In genomic region chr2:121128741-121129659, GRCh38 we compare ENCODE assay signal across 8 cellular contexts.
DNase-seq lines count a peak whose midpoint lies in the region; ATAC-seq, FAIRE-seq and TF ChIP-seq lines count a peak whose summit lies in the region.

No MANE protein-coding gene starts in this region.

- ATAC-seq in GM21717 (IDR thresholded peaks at IDR 0.05; ENCODE audit: unreplicated experiment), result no peak

- H3K4me3 ChIP-seq in Karpas-422 (ENCODE audit: low read length) (no peak overlapping the region), adrenal gland (no peak overlapping the region), kidney epithelial cell (ENCODE audit: low read depth, low read length) (no peak overlapping the region)

- no peaks in the 10 kb centered on the region for H4K20me1 ChIP-seq in Karpas-422 (ENCODE audit: insufficient read depth, low read depth, low read length)

- no peak overlapping the region for H3K4me2 ChIP-seq in Karpas-422 (ENCODE audit: low read depth, low read length, poor library complexity, severe bottlenecking)

- H3K27ac ChIP-seq in Karpas-422 (ENCODE audit: low read length) (no peak overlapping the region), adrenal gland (no peak overlapping the region)

- no peaks in the 10 kb centered on the region for H3K79me2 ChIP-seq in Karpas-422 (ENCODE audit: low read length)

- WGBS in adrenal gland, 4 donors, result 49 to 72% (median 67%) methylated on average over 11 to 12 of the region's 12 CpGs

- no peak overlapping the region; the same call in 1 of the 2 replicates for H2AFZ ChIP-seq in Karpas-422 (ENCODE audit: low read length)

- TF ChIP-seq CTCF in adrenal gland (IDR thresholded peaks at IDR 0.05), result peak; percentile 13 to 52 (median 48)
- peak; percentile 82 for TF ChIP-seq CTCF in kidney epithelial cell (IDR thresholded peaks at IDR 0.05; ENCODE audit: insufficient read depth, low read length, poor library complexity, severe bottlenecking)

- H3K27me3 ChIP-seq in Karpas-422 (ENCODE audit: low read length) (no peaks in the 10 kb centered on the region), adrenal gland (no peaks in the 10 kb centered on the region), kidney epithelial cell (ENCODE audit: control insufficient read depth, insufficient read depth, low read length) (peaks cover 7% of the 10 kb centered on the region)

- TF ChIP-seq POLR2A in adrenal gland (IDR thresholded peaks at IDR 0.05), result no peak

- H3K9ac ChIP-seq in Karpas-422 (ENCODE audit: low read length), result no peak overlapping the region

- intact Hi-C loops in adrenal gland (cut with DNase I), result no loop called here

- H3K4me1 ChIP-seq in Karpas-422 (ENCODE audit: low read length), result peaks cover 4% of the 10 kb centered on the region; the same call in 1 of the 2 replicates
- no peaks in the 10 kb centered on the region for H3K4me1 ChIP-seq in adrenal gland (replicated peaks in 1 of 2)

- DNase-seq in SIG-M5 treated with dmso at 0.1 percent for 504 hours (lab: John Stamatoyannopoulos, UW; ENCODE audit: unreplicated experiment) (peak; percentile 41), SIG-M5 (lab: John Stamatoyannopoulos, UW) (no peak), Karpas-422 (peak; percentile 84), adrenal gland (peak in 6 of 7 donors; percentile 18 to 61 (median 38)), kidney epithelial cell (ENCODE audit: low read depth) (peak; percentile 12), urothelium cell line (ENCODE audit: low spot score) (peak; percentile 70), HCEC 1CT (no peak)

- no peak for FAIRE-seq in urothelium cell line (lab: Jason Lieb, UNC)

- no peaks in the 10 kb centered on the region for H3K9me2 ChIP-seq in Karpas-422 (replicated peaks; ENCODE audit: insufficient read depth, low read length)

- no peaks in the 10 kb centered on the region for H3K36me3 ChIP-seq in Karpas-422 (ENCODE audit: insufficient read depth, low read length)
- H3K36me3 ChIP-seq in adrenal gland (replicated peaks in 1 of 2), result no peaks in the 10 kb centered on the region
- H3K36me3 ChIP-seq in kidney epithelial cell (ENCODE audit: control insufficient read depth, insufficient read depth, low read length), result no peaks in the 10 kb centered on the region

- H3K9me3 ChIP-seq in Karpas-422 (ENCODE audit: low read length) (no peaks in the 10 kb centered on the region), adrenal gland (replicated peaks in 1 of 3) (no peaks in the 10 kb centered on the region)

Comparison
In these comparisons a context has a peak if more than half of its experiments do, and no peak if none do; other contexts are left out.
1. DNase-seq: peak in SIG-M5 treated with dmso at 0.1 percent for 504 hours (single experiment), Karpas-422 (single experiment), adrenal gland (6 of 7), kidney epithelial cell (single experiment) and urothelium cell line (single experiment); none in SIG-M5 (single experiment) and HCEC 1CT (single experiment).